In the genomic region with DNA sequence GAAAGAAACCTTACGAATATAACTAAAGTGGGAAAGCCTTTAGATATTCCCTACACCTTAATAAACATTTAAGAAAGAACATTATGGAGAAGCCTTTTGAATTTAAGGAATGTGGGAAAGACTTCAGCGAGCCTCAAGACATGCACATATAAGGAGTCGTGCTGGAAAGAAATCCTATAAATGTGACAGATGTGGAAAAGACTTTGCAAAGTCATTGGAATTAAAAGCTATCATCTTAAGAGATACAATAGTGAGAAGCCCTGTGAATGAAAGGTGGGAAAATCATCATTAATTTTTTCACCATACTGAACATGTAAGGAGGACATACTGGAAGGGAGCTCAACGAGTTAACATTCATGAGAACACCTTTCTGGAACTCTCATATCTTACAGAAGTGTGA, we compare ENCODE assay signal across 8 cellular contexts.
"Had no signal": no experiment of that assay in that cellular context is flagged by ENCODE, and none has a peak within 500 bp of the region (broad histone marks: within the 10 kb centered on the region; RNA-seq: fewer than 3 reads in every experiment).

No MANE protein-coding gene starts in this region.

- H3K4me3 ChIP-seq: GM12878 had no signal

- ATAC-seq: GM12878 had no signal

- DNase-seq: GDM1, GF-D8 had no signal

- FAIRE-seq: G401.6, GM12878, GM12891, GM12892, GM18507, GM19239 had no signal
